ENCODE assay signal across 8 cellular contexts in genomic region chr16:87853411-87854052, GRCh38. TPM values are rescaled to one million over a fixed set of nuclear protein-coding genes. Genes with fewer than 3 reads are reported as not detected.
DNase-seq lines count a peak whose midpoint lies in the region; ATAC-seq, FAIRE-seq and TF ChIP-seq lines count a peak whose summit lies in the region.

No MANE protein-coding gene starts in this region.

- H3K36me3 ChIP-seq in SK-N-MC (ENCODE audit: insufficient read depth, low read length) (peaks cover 33% of the 10 kb centered on the region; the same call in 1 of the 2 replicates), osteoblast (ENCODE audit: insufficient read depth, low read length) (peaks cover 45% of the 10 kb centered on the region)

- peak overlapping the region; percentile 74 for H3K4me3 ChIP-seq in SK-N-MC
- peak overlapping the region; percentile 66 for H3K4me3 ChIP-seq in osteoblast (ENCODE audit: insufficient read depth, low read length)

- H3K9ac ChIP-seq in SK-N-MC (ENCODE audit: insufficient read length), result peak overlapping the region; percentile 83

- DNase-seq in ACHN, result peak; percentile 88
- peak; percentile 35 for DNase-seq in SK-N-MC (ENCODE audit: low read depth, low spot score)
- DNase-seq in activated naive CD4-positive, alpha-beta T cell treated with anti-CD3 and anti-CD28 coated beads, Interleukin-2, amount 10 ng/mL, durations not matched to agents 7 days and 5 days, result peak; percentile 95
- DNase-seq in frontal cortex (ENCODE audit: low spot score in 2 of 2), result peak; percentile 82 to 95
- peak; percentile 98 for DNase-seq in osteoblast (ENCODE audit: insufficient read length, low spot score, missing footprints)

- no peak for FAIRE-seq in frontal cortex (lab: Jason Lieb, UNC)

- H3K27ac Mint-ChIP-seq in IgD-negative memory B cell, result peak overlapping the region in 2 of 3 donors; percentile 89 to 95
- peak overlapping the region; percentile 89 for H3K27ac Mint-ChIP-seq in activated naive CD4-positive, alpha-beta T cell treated with anti-CD3 and anti-CD28 coated beads, Interleukin-2, amount 10 ng/mL, durations not matched to agents 7 days and 5 days

- H3K79me2 ChIP-seq in osteoblast (ENCODE audit: insufficient read depth, low read length), result peaks cover 93% of the 10 kb centered on the region

- H2AFZ ChIP-seq in osteoblast (ENCODE audit: low read length), result peak overlapping the region; percentile 64

- peak overlapping the region; percentile 84 for H3K4me2 ChIP-seq in osteoblast (ENCODE audit: insufficient read depth, low read length)

- CTCF ChIA-PET in activated naive CD4-positive, alpha-beta T cell treated with anti-CD3 and anti-CD28 coated beads, Interleukin-2, amount 10 ng/mL, durations not matched to agents 7 days and 5 days (lab: Charles Lee), result interaction anchor here (1.1 to 9.8 kb wide), 3 partner anchors 10 to 73 kb away, joined by 4 to 254 read pairs (median 80); partner anchors contain the start of gene SLC7A5

- peaks cover 38% of the 10 kb centered on the region for H4K20me1 ChIP-seq in osteoblast (ENCODE audit: insufficient read depth, low read length)

- H3K4me1 Mint-ChIP-seq in IgD-negative memory B cell, result peaks cover 9 to 20% (median 19%) of the 10 kb centered on the region in 3 donors
- H3K4me1 Mint-ChIP-seq in activated naive CD4-positive, alpha-beta T cell treated with anti-CD3 and anti-CD28 coated beads, Interleukin-2, amount 10 ng/mL, durations not matched to agents 7 days and 5 days, result peaks cover 60% of the 10 kb centered on the region

- in situ Hi-C loops in ACHN (cut with HindIII; ENCODE audit: low pct_ligation_motif_present, low pct_unique_long_range_greater_than_20kb, low sequenced_read_pairs), result no loop called here

- H3K9me3 ChIP-seq in SK-N-MC (ENCODE audit: low read depth, low read length) (no peaks in the 10 kb centered on the region), osteoblast (ENCODE audit: low read depth, low read length) (no peaks in the 10 kb centered on the region)

- H3K27me3 ChIP-seq in osteoblast (ENCODE audit: insufficient read depth, low read length), result no peaks in the 10 kb centered on the region

- ATAC-seq in GM18870 (IDR thresholded peaks at IDR 0.05; ENCODE audit: unreplicated experiment), result peak; percentile 59

- H3K4me1 ChIP-seq in osteoblast (ENCODE audit: insufficient read depth, low read length), result peaks cover 55% of the 10 kb centered on the region

- TF ChIP-seq CTCF in osteoblast (IDR thresholded peaks at IDR 0.05; ENCODE audit: extremely low read depth, low read depth, low read length), result no peak

- H3K27ac ChIP-seq in SK-N-MC, result peak overlapping the region; percentile 99
- peak overlapping the region; percentile 97 for H3K27ac ChIP-seq in osteoblast (ENCODE audit: low read depth, low read length)
- H3K27ac ChIP-seq in temporal lobe (ENCODE audit: low read depth, low read length), result peak overlapping the region; percentile 65

- H3K36me3 Mint-ChIP-seq in IgD-negative memory B cell, result peaks cover 5% of the 10 kb centered on the region
- peaks cover 46% of the 10 kb centered on the region for H3K36me3 Mint-ChIP-seq in activated naive CD4-positive, alpha-beta T cell treated with anti-CD3 and anti-CD28 coated beads, Interleukin-2, amount 10 ng/mL, durations not matched to agents 7 days and 5 days

- no peaks in the 10 kb centered on the region for H3K9me3 Mint-ChIP-seq in IgD-negative memory B cell
- H3K9me3 Mint-ChIP-seq in activated naive CD4-positive, alpha-beta T cell treated with anti-CD3 and anti-CD28 coated beads, Interleukin-2, amount 10 ng/mL, durations not matched to agents 7 days and 5 days, result no peaks in the 10 kb centered on the region

- H3K27me3 Mint-ChIP-seq in IgD-negative memory B cell, result no peaks in the 10 kb centered on the region
- H3K27me3 Mint-ChIP-seq in activated naive CD4-positive, alpha-beta T cell treated with anti-CD3 and anti-CD28 coated beads, Interleukin-2, amount 10 ng/mL, durations not matched to agents 7 days and 5 days, result no peaks in the 10 kb centered on the region

- H3K4me3 Mint-ChIP-seq in IgD-negative memory B cell, result peak overlapping the region; percentile 25 to 87 (median 78)
- peak overlapping the region; percentile 65 for H3K4me3 Mint-ChIP-seq in activated naive CD4-positive, alpha-beta T cell treated with anti-CD3 and anti-CD28 coated beads, Interleukin-2, amount 10 ng/mL, durations not matched to agents 7 days and 5 days

RNA-seq across cellular contexts. Expression of gene SLC7A5, which starts 15.8 kb away (rescaled TPM):
- polyA plus RNA-seq in IgD-negative memory B cell, result 6.9 TPM
- 13.9 TPM for total RNA-seq in frontal cortex
- total RNA-seq in osteoblast, result 60.4 and 90.8 TPM in 2 replicates
- 21.1 TPM for total RNA-seq in temporal lobe

Comparison
In these comparisons a context has a peak if more than half of its experiments do, and no peak if none do; other contexts are left out.
1. Peak in every context shown above with its lines: DNase-seq, ATAC-seq, H3K4me3 ChIP-seq and H3K27ac ChIP-seq.
2. DNase-seq: peak in every context shown above with its lines; median percentile 98 in osteoblast; 95 in activated naive CD4-positive, alpha-beta T cell treated with anti-CD3 and anti-CD28 coated beads, Interleukin-2, amount 10 ng/mL, durations not matched to agents 7 days and 5 days; 88 in frontal cortex; 88 in ACHN; 35 in SK-N-MC.